Comparison of ENCODE assay signal across 15 cellular contexts in genomic region chr15:62726461-62726860, GRCh38.
"Had no signal": no experiment of that assay in that cellular context is flagged by ENCODE, and none has a peak within 500 bp of the region (broad histone marks: within the 10 kb centered on the region; RNA-seq: fewer than 3 reads in every experiment).

No MANE protein-coding gene starts in this region.

- H3K9ac ChIP-seq: parathyroid adenoma had no signal

- H3K27ac ChIP-seq: heart left ventricle, parathyroid adenoma, psoas muscle, spleen had no signal

- H3K4me1 ChIP-seq: heart left ventricle, parathyroid adenoma, psoas muscle, spleen had no signal

- H3K9me3 ChIP-seq: psoas muscle had no signal

- H3K27ac Mint-ChIP-seq: naive thymus-derived CD4-positive, alpha-beta T cell; nephron progenitor cell; stimulated activated memory B cell treated with anti-CD40 and anti-IgM and Interleukin-4, amounts not matched to agents 10 μg/mL and 1 μg/mL and 100 μg/mL, for 72 hours; stimulated activated naive CD8-positive, alpha-beta T cell treated with anti-CD3 and anti-CD28 coated beads, Interleukin-15, Interleukin-2, amounts not matched to agents 100 ng/mL and 50 ng/mL, for 24 hours had no signal

- H3K4me1 Mint-ChIP-seq: nephron progenitor cell; stimulated activated memory B cell treated with anti-CD40 and anti-IgM and Interleukin-4, amounts not matched to agents 10 μg/mL and 1 μg/mL and 100 μg/mL, for 72 hours had no signal

- DNase-seq: effector memory CD4-positive, alpha-beta T cell; heart left ventricle; hippocampal formation; kidney glomerular epithelial cell; naive thymus-derived CD4-positive, alpha-beta T cell; nephron progenitor cell; psoas muscle; spleen; stimulated activated CD4-positive, alpha-beta T cell treated with anti-CD3 and anti-CD28 coated beads, Interleukin-15, amount 100 ng/mL, for 24 hours; stimulated activated CD4-positive, alpha-beta T cell treated with anti-CD3 and anti-CD28 coated beads, Interleukin-1b, Interleukin-23, amount 100 ng/mL, for 48 hours; stimulated activated CD4-positive, alpha-beta T cell treated with anti-CD3 and anti-CD28 coated beads, Interleukin-4, amount 100 ng/mL, for 24 hours; trophoblast cell had no signal

- H3K4me3 ChIP-seq: heart left ventricle, psoas muscle, spleen had no signal

- H3K27me3 ChIP-seq: heart left ventricle, spleen had no signal

- H3K79me2 ChIP-seq: parathyroid adenoma had no signal

- H3K36me3 ChIP-seq: spleen had no signal

- H3K4me3 Mint-ChIP-seq: naive thymus-derived CD4-positive, alpha-beta T cell; nephron progenitor cell; stimulated activated memory B cell treated with anti-CD40 and anti-IgM and Interleukin-4, amounts not matched to agents 10 μg/mL and 1 μg/mL and 100 μg/mL, for 72 hours; stimulated activated naive CD8-positive, alpha-beta T cell treated with anti-CD3 and anti-CD28 coated beads, Interleukin-15, Interleukin-2, amounts not matched to agents 100 ng/mL and 50 ng/mL, for 24 hours had no signal
